ENCODE assay signal across 25 cellular contexts in genomic region chr6:89979473-89980119, GRCh38.
DNase-seq lines count a peak whose midpoint lies in the region; ATAC-seq and TF ChIP-seq lines count a peak whose summit lies in the region.
"Had no signal": no experiment of that assay in that cellular context is flagged by ENCODE, and none has a peak within 500 bp of the region (broad histone marks: within the 10 kb centered on the region; RNA-seq: fewer than 3 reads in every experiment).

No MANE protein-coding gene starts in this region.

- H3K27ac ChIP-seq in IMR-90 (ENCODE audit: insufficient read depth, low read length) (no peak overlapping the region), psoas muscle (peak overlapping the region; percentile 88)
- H3K27ac ChIP-seq: BLaER1 treated with 17β-estradiol and CSF1 and Interleukin-3, amounts not matched to agents 10 nM and 100 nM had no signal

- no peak overlapping the region; the same call in 1 of the 2 replicates for H2BK120ac ChIP-seq in IMR-90 (ENCODE audit: low read depth, low read length)

- no peak overlapping the region for H3K9ac ChIP-seq in IMR-90 (ENCODE audit: low read depth, low read length)
- H3K9ac ChIP-seq: BLaER1 treated with 17β-estradiol and CSF1 and Interleukin-3, amounts not matched to agents 10 nM and 100 nM had no signal

- H3K14ac ChIP-seq in IMR-90 (replicated peaks; ENCODE audit: low read depth, low read length): no peak overlapping the region

- DNase-seq in activated CD4-positive, alpha-beta memory T cell treated with anti-CD3 and anti-CD28 coated beads for 36 hours: peak; percentile 28
- no peak for DNase-seq in activated CD4-positive, alpha-beta memory T cell treated with anti-CD3 and anti-CD28 coated beads, Interleukin-2, amount 10 ng/mL, durations not matched to agents 7 days and 5 days
- DNase-seq in IMR-90: no peak
- DNase-seq in activated T-helper 1 cell treated with anti-CD3 and anti-CD28 coated beads, Interleukin-12 subunit alpha, Interleukin-12 subunit beta, Interleukin-2, Interleukin-4 antibody, amounts not matched to agents 30 ng/mL and 10 ng/mL and 1 ng/mL, durations not matched to agents 14 hours and 24 hours and 36 hours (ENCODE audit: low spot score): no peak
- DNase-seq in psoas muscle: no peak
- DNase-seq in NCI-H345 (lab: John Stamatoyannopoulos, UW): no peak
- DNase-seq in activated T-helper 2 cell treated with anti-CD3 and anti-CD28 coated beads, Interferon-gamma antibody, Interleukin-2, Interleukin-4, amounts not matched to agents 10 μg/mL and 5 μg/mL and 100 μg/mL, durations not matched to agents 14 hours and 24 hours and 36 hours (ENCODE audit: low spot score): no peak
- DNase-seq: CD8-positive, alpha-beta memory T cell; DMS53; EL; Kasumi-1; MG63; NCI-H1048; NCI-H146; NCI-H2029 treated with DMSO at 0.1 percent for 48 hours; NCI-H2171; NCI-H446; NK-92 treated with Interleukin-12 subunit alpha and Interleukin-12 subunit beta, amount 100 ng/mL, for 24 hours; RPMI8226 had no signal

- H3K4me3 ChIP-seq in IMR-90 (ENCODE audit: insufficient read depth, low read depth, low read length) (no peak overlapping the region), psoas muscle (no peak overlapping the region)
- H3K4me3 ChIP-seq: BLaER1 treated with 17β-estradiol and CSF1 and Interleukin-3, amounts not matched to agents 10 nM and 100 nM; GM12878; GM23338; MG63 had no signal

- H2AK5ac ChIP-seq in IMR-90 (ENCODE audit: low read depth, low read length): peak overlapping the region; percentile 50; the same call in 1 of the 2 replicates

- no peaks in the 10 kb centered on the region for H3K27me3 Mint-ChIP-seq in activated CD4-positive, alpha-beta memory T cell treated with anti-CD3 and anti-CD28 coated beads for 36 hours
- no peaks in the 10 kb centered on the region for H3K27me3 Mint-ChIP-seq in activated CD4-positive, alpha-beta memory T cell treated with anti-CD3 and anti-CD28 coated beads, Interleukin-2, amount 10 ng/mL, durations not matched to agents 7 days and 5 days
- H3K27me3 Mint-ChIP-seq in activated T-helper 1 cell treated with anti-CD3 and anti-CD28 coated beads, Interleukin-12 subunit alpha, Interleukin-12 subunit beta, Interleukin-2, Interleukin-4 antibody, amounts not matched to agents 30 ng/mL and 10 ng/mL and 1 ng/mL, durations not matched to agents 14 hours and 24 hours and 36 hours (ENCODE audit: insufficient read depth): peaks cover 1% of the 10 kb centered on the region
- H3K27me3 Mint-ChIP-seq in activated T-helper 2 cell treated with anti-CD3 and anti-CD28 coated beads, Interferon-gamma antibody, Interleukin-2, Interleukin-4, amounts not matched to agents 10 μg/mL and 5 μg/mL and 100 μg/mL, durations not matched to agents 14 hours and 24 hours and 36 hours (ENCODE audit: low read depth): no peaks in the 10 kb centered on the region
- H3K27me3 Mint-ChIP-seq: CD8-positive, alpha-beta memory T cell; IgD-negative memory B cell had no signal

- WGBS in IMR-90 (ENCODE audit: extremely low coverage in 2 of 2, insufficient read length in 1 of 2), 2 experiments: no CpG with 5 or more reads among the region's 6 CpGs
- WGBS in psoas muscle, 3 donors: 79 to 94% (median 88%) methylated on average over 6 of the region's 6 CpGs

- H4K91ac ChIP-seq in IMR-90 (ENCODE audit: insufficient read depth, low read depth, low read length): no peak overlapping the region

- H3K27me3 ChIP-seq in IMR-90 (ENCODE audit: control insufficient read depth, insufficient read depth, low read length): no peaks in the 10 kb centered on the region
- no peaks in the 10 kb centered on the region for H3K27me3 ChIP-seq in psoas muscle (ENCODE audit: insufficient read depth in 3 of 3, low read length in 2 of 3)
- H3K27me3 ChIP-seq: BLaER1 treated with 17β-estradiol and CSF1 and Interleukin-3, amounts not matched to agents 10 nM and 100 nM; MG63 had no signal

- H2AFZ ChIP-seq in IMR-90 (replicated peaks; ENCODE audit: low read length, poor library complexity): no peak overlapping the region
- H2AFZ ChIP-seq: GM23338 had no signal

- H3K9me3 ChIP-seq in IMR-90 (ENCODE audit: control insufficient read depth, insufficient read depth, low read length): no peaks in the 10 kb centered on the region
- H3K9me3 ChIP-seq in psoas muscle: no peaks in the 10 kb centered on the region
- H3K9me3 ChIP-seq: BLaER1 treated with 17β-estradiol and CSF1 and Interleukin-3, amounts not matched to agents 10 nM and 100 nM; MG63 had no signal

- dilution Hi-C loops in IMR-90 (cut with HindIII; ENCODE audit: low sequenced_read_pairs, unreplicated experiment): no loop called here

- H4K5ac ChIP-seq in IMR-90 (ENCODE audit: low read depth, low read length): no peak overlapping the region

- no peak overlapping the region for H2BK20ac ChIP-seq in IMR-90 (ENCODE audit: low read depth, low read length)

- no peaks in the 10 kb centered on the region for H3K36me3 ChIP-seq in IMR-90 (ENCODE audit: control insufficient read depth, insufficient read depth, low read length)
- no peaks in the 10 kb centered on the region for H3K36me3 ChIP-seq in psoas muscle (ENCODE audit: insufficient read depth in 1 of 2, low read depth in 1 of 2)
- H3K36me3 ChIP-seq: MG63 had no signal

- H3K56ac ChIP-seq in IMR-90 (ENCODE audit: extremely low read depth, insufficient read depth, low read length): no peak overlapping the region

- TF ChIP-seq POLR2A in IMR-90 (IDR thresholded peaks at IDR 0.05; ENCODE audit: low read depth, low read length): no peak

- no peak overlapping the region for H3K4me2 ChIP-seq in IMR-90 (ENCODE audit: low read depth, low read length)
- H3K4me2 ChIP-seq: BLaER1 treated with 17β-estradiol and CSF1 and Interleukin-3, amounts not matched to agents 10 nM and 100 nM; GM23338 had no signal

- peaks cover 14% of the 10 kb centered on the region for H3K4me1 Mint-ChIP-seq in activated CD4-positive, alpha-beta memory T cell treated with anti-CD3 and anti-CD28 coated beads for 36 hours (ENCODE audit: low read depth)
- H3K4me1 Mint-ChIP-seq in activated CD4-positive, alpha-beta memory T cell treated with anti-CD3 and anti-CD28 coated beads, Interleukin-2, amount 10 ng/mL, durations not matched to agents 7 days and 5 days: peaks cover 4% of the 10 kb centered on the region
- peaks cover 15% of the 10 kb centered on the region for H3K4me1 Mint-ChIP-seq in activated T-helper 1 cell treated with anti-CD3 and anti-CD28 coated beads, Interleukin-12 subunit alpha, Interleukin-12 subunit beta, Interleukin-2, Interleukin-4 antibody, amounts not matched to agents 30 ng/mL and 10 ng/mL and 1 ng/mL, durations not matched to agents 14 hours and 24 hours and 36 hours (ENCODE audit: low read depth)
- H3K4me1 Mint-ChIP-seq in activated T-helper 2 cell treated with anti-CD3 and anti-CD28 coated beads, Interferon-gamma antibody, Interleukin-2, Interleukin-4, amounts not matched to agents 10 μg/mL and 5 μg/mL and 100 μg/mL, durations not matched to agents 14 hours and 24 hours and 36 hours (ENCODE audit: low read depth): peaks cover 22% of the 10 kb centered on the region

- H3K4me3 Mint-ChIP-seq in activated CD4-positive, alpha-beta memory T cell treated with anti-CD3 and anti-CD28 coated beads for 36 hours: peak overlapping the region; percentile 6
- H3K4me3 Mint-ChIP-seq in activated CD4-positive, alpha-beta memory T cell treated with anti-CD3 and anti-CD28 coated beads, Interleukin-2, amount 10 ng/mL, durations not matched to agents 7 days and 5 days: no peak overlapping the region
- H3K4me3 Mint-ChIP-seq in activated T-helper 1 cell treated with anti-CD3 and anti-CD28 coated beads, Interleukin-12 subunit alpha, Interleukin-12 subunit beta, Interleukin-2, Interleukin-4 antibody, amounts not matched to agents 30 ng/mL and 10 ng/mL and 1 ng/mL, durations not matched to agents 14 hours and 24 hours and 36 hours: no peak overlapping the region
- H3K4me3 Mint-ChIP-seq in activated T-helper 2 cell treated with anti-CD3 and anti-CD28 coated beads, Interferon-gamma antibody, Interleukin-2, Interleukin-4, amounts not matched to agents 10 μg/mL and 5 μg/mL and 100 μg/mL, durations not matched to agents 14 hours and 24 hours and 36 hours (ENCODE audit: low read depth): no peak overlapping the region
- H3K4me3 Mint-ChIP-seq: CD8-positive, alpha-beta memory T cell; GM23338 had no signal

- no peak for TF ChIP-seq CTCF in IMR-90 (conservative IDR thresholded peaks at IDR 0.05; ENCODE audit: low read depth, low read length)
- TF ChIP-seq CTCF in psoas muscle (IDR thresholded peaks at IDR 0.05): no peak

- no TSS peak for BruUV-seq in IMR-90 (replicated peaks; lab: Mats Ljungman, UMichigan)

- no peak overlapping the region for H3K4ac ChIP-seq in IMR-90 (ENCODE audit: low read depth, low read length)

- no peak for ATAC-seq in IMR-90 (ENCODE audit: low read depth)
- ATAC-seq in psoas muscle: no peak
- ATAC-seq in GM18520 (IDR thresholded peaks at IDR 0.05; ENCODE audit: unreplicated experiment): no peak
- ATAC-seq: GM12878, HCT116 had no signal

- H3K18ac ChIP-seq in IMR-90 (ENCODE audit: low read depth, low read length): no peak overlapping the region

- intact Hi-C loops in activated CD4-positive, alpha-beta memory T cell treated with anti-CD3 and anti-CD28 coated beads for 36 hours (cut with micrococcal nuclease): loop anchor here (1.0 kb wide), 6 partner anchors 8 to 46 kb away; no protein-coding TSS in a partner anchor
- intact Hi-C loops in IMR-90 (cut with micrococcal nuclease) (no loop called here), psoas muscle (cut with DNase I) (loop anchor here (10.0 kb wide), 3 partner anchors 115 to 495 kb away; no protein-coding TSS in a partner anchor)
- intact Hi-C loops in activated T-helper 1 cell treated with anti-CD3 and anti-CD28 coated beads, Interleukin-12 subunit alpha, Interleukin-12 subunit beta, Interleukin-2, Interleukin-4 antibody, amounts not matched to agents 30 ng/mL and 10 ng/mL and 1 ng/mL, durations not matched to agents 14 hours and 24 hours and 36 hours (cut with micrococcal nuclease): loop anchor here (1.0 kb wide), 1 partner anchor 8 kb away; no protein-coding TSS in a partner anchor
- intact Hi-C loops in activated T-helper 2 cell treated with anti-CD3 and anti-CD28 coated beads, Interferon-gamma antibody, Interleukin-2, Interleukin-4, amounts not matched to agents 10 μg/mL and 5 μg/mL and 100 μg/mL, durations not matched to agents 14 hours and 24 hours and 36 hours (cut with micrococcal nuclease): loop anchor here (1.0 to 2.0 kb wide), 2 partner anchors 27 to 45 kb away; no protein-coding TSS in a partner anchor

- H2BK15ac ChIP-seq in IMR-90 (ENCODE audit: low read depth, low read length): no peak overlapping the region

- no peaks in the 10 kb centered on the region; the same call in 1 of the 2 replicates for H3K9me1 ChIP-seq in IMR-90 (ENCODE audit: insufficient read depth, low read length)

- POLR2A ChIA-PET in activated CD4-positive, alpha-beta memory T cell treated with anti-CD3 and anti-CD28 coated beads for 36 hours (lab: Charles Lee): interaction anchor here (0.7 to 1.1 kb wide), 2 partner anchors 22 to 315 kb away, joined by 3 to 4 read pairs; no protein-coding TSS in a partner anchor
- POLR2A ChIA-PET in activated CD4-positive, alpha-beta memory T cell treated with anti-CD3 and anti-CD28 coated beads, Interleukin-2, amount 10 ng/mL, durations not matched to agents 7 days and 5 days (lab: Charles Lee): no interaction called here
- POLR2A ChIA-PET in IMR-90 (lab: Charles Lee; ENCODE audit: unreplicated experiment): no interaction called here

- H3K79me1 ChIP-seq in IMR-90 (ENCODE audit: low read depth in 1 of 2, low read length in 2 of 2): no peaks in the 10 kb centered on the region

- H4K8ac ChIP-seq in IMR-90 (ENCODE audit: low read depth in 2 of 2, low read length in 2 of 2): no peak overlapping the region

- H3K4me1 ChIP-seq in IMR-90 (ENCODE audit: control insufficient read depth, insufficient read depth, low read length) (peaks cover 4% of the 10 kb centered on the region; the same call in 1 of the 2 replicates), psoas muscle (peaks cover 25% of the 10 kb centered on the region)

- TF ChIP-seq RAD21 in IMR-90 (IDR thresholded peaks at IDR 0.05; ENCODE audit: low read length): no peak

- in situ Hi-C loops in IMR-90 (cut with MboI; ENCODE audit: low sequenced_read_pairs): loop anchor here (10.0 kb wide), 2 partner anchors 115 to 305 kb away; no protein-coding TSS in a partner anchor

- H2AK9ac ChIP-seq in IMR-90 (replicated peaks; ENCODE audit: low read depth, low read length, poor library complexity): no peak overlapping the region

- no peaks in the 10 kb centered on the region for H4K20me1 ChIP-seq in IMR-90 (ENCODE audit: insufficient read depth, low read length)

- CTCF ChIA-PET in activated CD4-positive, alpha-beta memory T cell treated with anti-CD3 and anti-CD28 coated beads for 36 hours (lab: Charles Lee): interaction anchor here (1.0 to 2.6 kb wide), 5 partner anchors 14 to 39 kb away, joined by 3 to 7 read pairs (median 3); no protein-coding TSS in a partner anchor
- CTCF ChIA-PET in activated CD4-positive, alpha-beta memory T cell treated with anti-CD3 and anti-CD28 coated beads, Interleukin-2, amount 10 ng/mL, durations not matched to agents 7 days and 5 days (lab: Charles Lee): no interaction called here
- CTCF ChIA-PET in IMR-90 (lab: Yijun Ruan, JAX): no interaction called here

- H3K23ac ChIP-seq in IMR-90 (ENCODE audit: low read depth, low read length): 0 out of 2 replicates have a peak overlapping the region, but pooled peaks have one; percentile 45

- H2BK5ac ChIP-seq in IMR-90 (ENCODE audit: low read depth, low read length, poor library complexity, severe bottlenecking): no peak overlapping the region

- no peaks in the 10 kb centered on the region for H3K9me3 Mint-ChIP-seq in activated CD4-positive, alpha-beta memory T cell treated with anti-CD3 and anti-CD28 coated beads for 36 hours
- H3K9me3 Mint-ChIP-seq in activated CD4-positive, alpha-beta memory T cell treated with anti-CD3 and anti-CD28 coated beads, Interleukin-2, amount 10 ng/mL, durations not matched to agents 7 days and 5 days: no peaks in the 10 kb centered on the region
- H3K9me3 Mint-ChIP-seq in activated T-helper 1 cell treated with anti-CD3 and anti-CD28 coated beads, Interleukin-12 subunit alpha, Interleukin-12 subunit beta, Interleukin-2, Interleukin-4 antibody, amounts not matched to agents 30 ng/mL and 10 ng/mL and 1 ng/mL, durations not matched to agents 14 hours and 24 hours and 36 hours: no peaks in the 10 kb centered on the region
- H3K9me3 Mint-ChIP-seq in activated T-helper 2 cell treated with anti-CD3 and anti-CD28 coated beads, Interferon-gamma antibody, Interleukin-2, Interleukin-4, amounts not matched to agents 10 μg/mL and 5 μg/mL and 100 μg/mL, durations not matched to agents 14 hours and 24 hours and 36 hours: no peaks in the 10 kb centered on the region
- H3K9me3 Mint-ChIP-seq: CD8-positive, alpha-beta memory T cell; GM23338; IgD-negative memory B cell had no signal

- H3K27ac Mint-ChIP-seq in activated CD4-positive, alpha-beta memory T cell treated with anti-CD3 and anti-CD28 coated beads for 36 hours: no peak overlapping the region
- H3K27ac Mint-ChIP-seq in activated CD4-positive, alpha-beta memory T cell treated with anti-CD3 and anti-CD28 coated beads, Interleukin-2, amount 10 ng/mL, durations not matched to agents 7 days and 5 days: no peak overlapping the region
- H3K27ac Mint-ChIP-seq in activated T-helper 1 cell treated with anti-CD3 and anti-CD28 coated beads, Interleukin-12 subunit alpha, Interleukin-12 subunit beta, Interleukin-2, Interleukin-4 antibody, amounts not matched to agents 30 ng/mL and 10 ng/mL and 1 ng/mL, durations not matched to agents 14 hours and 24 hours and 36 hours: peak overlapping the region; percentile 42
- H3K27ac Mint-ChIP-seq in activated T-helper 2 cell treated with anti-CD3 and anti-CD28 coated beads, Interferon-gamma antibody, Interleukin-2, Interleukin-4, amounts not matched to agents 10 μg/mL and 5 μg/mL and 100 μg/mL, durations not matched to agents 14 hours and 24 hours and 36 hours: no peak overlapping the region
- H3K27ac Mint-ChIP-seq: GM23338, IgD-negative memory B cell had no signal

- H3K36me3 Mint-ChIP-seq in activated CD4-positive, alpha-beta memory T cell treated with anti-CD3 and anti-CD28 coated beads for 36 hours: peaks cover 19% of the 10 kb centered on the region
- H3K36me3 Mint-ChIP-seq in activated CD4-positive, alpha-beta memory T cell treated with anti-CD3 and anti-CD28 coated beads, Interleukin-2, amount 10 ng/mL, durations not matched to agents 7 days and 5 days (ENCODE audit: low read depth): peaks cover 9% of the 10 kb centered on the region
- H3K36me3 Mint-ChIP-seq in activated T-helper 1 cell treated with anti-CD3 and anti-CD28 coated beads, Interleukin-12 subunit alpha, Interleukin-12 subunit beta, Interleukin-2, Interleukin-4 antibody, amounts not matched to agents 30 ng/mL and 10 ng/mL and 1 ng/mL, durations not matched to agents 14 hours and 24 hours and 36 hours (ENCODE audit: low read depth): peaks cover 26% of the 10 kb centered on the region
- peaks cover 50% of the 10 kb centered on the region for H3K36me3 Mint-ChIP-seq in activated T-helper 2 cell treated with anti-CD3 and anti-CD28 coated beads, Interferon-gamma antibody, Interleukin-2, Interleukin-4, amounts not matched to agents 10 μg/mL and 5 μg/mL and 100 μg/mL, durations not matched to agents 14 hours and 24 hours and 36 hours (ENCODE audit: low read depth)
